ENCODE assay signal across 1 cellular context in the genomic region with DNA sequence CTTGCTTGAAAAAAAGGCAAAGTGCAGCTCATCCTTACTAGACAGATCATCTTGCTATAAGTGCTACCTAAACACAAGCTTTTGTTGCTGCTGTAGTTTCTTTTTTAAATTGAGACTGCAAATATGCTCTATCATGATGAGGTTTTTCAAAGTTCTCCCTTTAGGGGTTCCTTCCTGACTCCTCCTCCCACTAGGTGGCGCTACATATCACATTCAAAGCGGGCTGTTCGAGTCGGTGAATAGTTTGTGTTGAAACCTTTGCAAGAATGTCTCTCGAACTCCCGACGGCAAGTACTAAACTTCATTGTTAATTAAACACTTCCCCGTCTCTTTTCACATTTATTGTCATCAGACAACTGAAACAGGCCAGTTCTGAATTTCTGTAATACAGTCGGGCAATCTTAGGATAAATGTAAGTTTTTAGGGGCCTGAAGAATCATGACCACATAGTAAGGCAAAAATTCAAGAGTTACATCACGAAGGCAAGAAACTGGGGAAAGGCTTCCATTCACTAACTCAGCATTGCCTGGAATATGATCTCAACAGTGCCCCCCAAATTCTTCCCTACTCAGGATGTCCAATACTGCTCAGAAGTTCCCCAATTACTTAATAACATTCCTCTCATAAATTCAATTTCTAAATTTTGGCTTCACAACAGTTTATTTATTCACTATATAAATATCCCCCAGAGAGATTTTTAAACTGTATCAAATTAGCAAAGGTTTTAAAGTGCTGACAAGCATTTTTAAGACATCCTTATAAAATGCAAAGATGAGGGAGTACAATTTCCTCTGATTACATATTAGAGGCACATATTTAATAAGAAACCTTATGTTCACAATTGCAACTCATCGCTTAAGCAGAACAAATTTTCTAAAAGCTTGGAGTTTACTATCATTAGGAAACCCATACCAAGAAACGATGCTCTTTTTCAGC.
TF ChIP-seq lines count a peak whose summit lies in the region.

No MANE protein-coding gene starts in this region.

TF ChIP-seq in GM23338, 12 proteins besides CTCF, POLR2A, EP300 and RAD21:
- TF ChIP-seq, protein P1, sequence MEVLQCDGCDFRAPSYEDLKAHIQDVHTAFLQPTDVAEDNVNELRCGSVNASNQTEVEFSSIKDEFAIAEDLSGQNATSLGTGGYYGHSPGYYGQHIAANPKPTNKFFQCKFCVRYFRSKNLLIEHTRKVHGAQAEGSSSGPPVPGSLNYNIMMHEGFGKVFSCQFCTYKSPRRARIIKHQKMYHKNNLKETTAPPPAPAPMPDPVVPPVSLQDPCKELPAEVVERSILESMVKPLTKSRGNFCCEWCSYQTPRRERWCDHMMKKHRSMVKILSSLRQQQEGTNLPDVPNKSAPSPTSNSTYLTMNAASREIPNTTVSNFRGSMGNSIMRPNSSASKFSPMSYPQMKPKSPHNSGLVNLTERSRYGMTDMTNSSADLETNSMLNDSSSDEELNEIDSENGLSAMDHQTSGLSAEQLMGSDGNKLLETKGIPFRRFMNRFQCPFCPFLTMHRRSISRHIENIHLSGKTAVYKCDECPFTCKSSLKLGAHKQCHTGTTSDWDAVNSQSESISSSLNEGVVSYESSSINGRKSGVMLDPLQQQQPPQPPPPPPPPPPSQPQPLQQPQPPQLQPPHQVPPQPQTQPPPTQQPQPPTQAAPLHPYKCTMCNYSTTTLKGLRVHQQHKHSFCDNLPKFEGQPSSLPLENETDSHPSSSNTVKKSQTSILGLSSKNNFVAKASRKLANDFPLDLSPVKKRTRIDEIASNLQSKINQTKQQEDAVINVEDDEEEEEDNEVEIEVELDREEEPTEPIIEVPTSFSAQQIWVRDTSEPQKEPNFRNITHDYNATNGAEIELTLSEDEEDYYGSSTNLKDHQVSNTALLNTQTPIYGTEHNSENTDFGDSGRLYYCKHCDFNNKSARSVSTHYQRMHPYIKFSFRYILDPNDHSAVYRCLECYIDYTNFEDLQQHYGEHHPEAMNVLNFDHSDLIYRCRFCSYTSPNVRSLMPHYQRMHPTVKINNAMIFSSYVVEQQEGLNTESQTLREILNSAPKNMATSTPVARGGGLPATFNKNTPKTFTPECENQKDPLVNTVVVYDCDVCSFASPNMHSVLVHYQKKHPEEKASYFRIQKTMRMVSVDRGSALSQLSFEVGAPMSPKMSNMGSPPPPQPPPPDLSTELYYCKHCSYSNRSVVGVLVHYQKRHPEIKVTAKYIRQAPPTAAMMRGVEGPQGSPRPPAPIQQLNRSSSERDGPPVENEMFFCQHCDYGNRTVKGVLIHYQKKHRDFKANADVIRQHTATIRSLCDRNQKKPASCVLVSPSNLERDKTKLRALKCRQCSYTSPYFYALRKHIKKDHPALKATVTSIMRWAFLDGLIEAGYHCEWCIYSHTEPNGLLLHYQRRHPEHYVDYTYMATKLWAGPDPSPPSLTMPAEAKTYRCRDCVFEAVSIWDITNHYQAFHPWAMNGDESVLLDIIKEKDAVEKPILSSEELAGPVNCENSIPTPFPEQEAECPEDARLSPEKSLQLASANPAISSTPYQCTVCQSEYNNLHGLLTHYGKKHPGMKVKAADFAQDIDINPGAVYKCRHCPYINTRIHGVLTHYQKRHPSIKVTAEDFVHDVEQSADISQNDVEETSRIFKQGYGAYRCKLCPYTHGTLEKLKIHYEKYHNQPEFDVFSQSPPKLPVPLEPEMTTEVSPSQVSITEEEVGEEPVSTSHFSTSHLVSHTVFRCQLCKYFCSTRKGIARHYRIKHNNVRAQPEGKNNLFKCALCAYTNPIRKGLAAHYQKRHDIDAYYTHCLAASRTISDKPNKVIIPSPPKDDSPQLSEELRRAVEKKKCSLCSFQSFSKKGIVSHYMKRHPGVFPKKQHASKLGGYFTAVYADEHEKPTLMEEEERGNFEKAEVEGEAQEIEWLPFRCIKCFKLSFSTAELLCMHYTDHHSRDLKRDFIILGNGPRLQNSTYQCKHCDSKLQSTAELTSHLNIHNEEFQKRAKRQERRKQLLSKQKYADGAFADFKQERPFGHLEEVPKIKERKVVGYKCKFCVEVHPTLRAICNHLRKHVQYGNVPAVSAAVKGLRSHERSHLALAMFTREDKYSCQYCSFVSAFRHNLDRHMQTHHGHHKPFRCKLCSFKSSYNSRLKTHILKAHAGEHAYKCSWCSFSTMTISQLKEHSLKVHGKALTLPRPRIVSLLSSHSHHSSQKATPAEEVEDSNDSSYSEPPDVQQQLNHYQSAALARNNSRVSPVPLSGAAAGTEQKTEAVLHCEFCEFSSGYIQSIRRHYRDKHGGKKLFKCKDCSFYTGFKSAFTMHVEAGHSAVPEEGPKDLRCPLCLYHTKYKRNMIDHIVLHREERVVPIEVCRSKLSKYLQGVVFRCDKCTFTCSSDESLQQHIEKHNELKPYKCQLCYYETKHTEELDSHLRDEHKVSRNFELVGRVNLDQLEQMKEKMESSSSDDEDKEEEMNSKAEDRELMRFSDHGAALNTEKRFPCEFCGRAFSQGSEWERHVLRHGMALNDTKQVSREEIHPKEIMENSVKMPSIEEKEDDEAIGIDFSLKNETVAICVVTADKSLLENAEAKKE (CRISPR knock-in tag; IDR thresholded peaks at IDR 0.05): no peak
- no peak for TF ChIP-seq ZNF331 (CRISPR knock-in tag; IDR thresholded peaks at IDR 0.05; ENCODE audit: low read depth)
- no peak for TF ChIP-seq POLR2AphosphoS5 (IDR thresholded peaks at IDR 0.05; ENCODE audit: low read depth)
- no peak for TF ChIP-seq STAT1 (IDR thresholded peaks at IDR 0.05; ENCODE audit: unreplicated experiment)
- no peak for TF ChIP-seq NANOG (IDR thresholded peaks at IDR 0.05; ENCODE audit: borderline replicate concordance)
- no peak for TF ChIP-seq CREB1 (CRISPR knock-in tag; IDR thresholded peaks at IDR 0.05; ENCODE audit: low read depth)
TF ChIP-seq in GM23338: peak in this region for 0.
